8 cellular contexts compared by ENCODE assay signal in the genomic region with DNA sequence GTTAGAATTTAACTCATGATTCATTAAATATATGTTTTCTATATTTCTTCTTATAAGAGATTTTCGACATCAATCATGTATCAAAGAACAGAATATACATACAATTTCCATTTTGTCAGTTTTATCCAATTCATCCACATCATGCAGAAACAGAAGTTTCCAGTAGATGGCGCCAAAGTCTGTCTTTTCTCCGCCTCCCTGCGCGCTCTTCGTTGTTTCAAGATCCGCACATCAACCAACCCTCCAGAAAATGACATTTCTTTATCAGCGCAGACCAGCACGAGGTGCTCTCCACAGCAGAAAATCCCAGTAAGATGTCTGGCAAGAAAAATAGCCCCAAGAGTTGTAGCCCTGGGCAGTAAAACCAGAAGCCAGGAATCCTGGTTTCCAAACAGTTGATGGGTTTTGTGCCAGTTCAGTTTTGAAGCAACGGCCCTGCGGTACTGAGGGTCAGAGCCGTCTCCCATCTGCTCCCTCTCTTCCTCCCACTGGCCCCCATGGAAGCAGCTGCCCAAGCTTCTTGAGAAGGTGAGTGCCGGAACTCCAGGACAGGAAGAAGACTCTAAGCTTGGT. TPM values are rescaled to one million over a fixed set of nuclear protein-coding genes. Genes with fewer than 3 reads are reported as not detected.
DNase-seq lines count a peak whose midpoint lies in the region; ATAC-seq and TF ChIP-seq lines count a peak whose summit lies in the region.

No MANE protein-coding gene starts in this region.

- H3K27ac Mint-ChIP-seq in naive B cell = no peak overlapping the region

- TF ChIP-seq CTCF in DOHH2 (IDR thresholded peaks at IDR 0.05; ENCODE audit: low read depth, low read length, poor library complexity, severe bottlenecking) = peak; percentile 80
- peak; percentile 71 for TF ChIP-seq CTCF in epithelial cell of esophagus (IDR thresholded peaks at IDR 0.05; ENCODE audit: insufficient read depth, low read depth, low read length, missing control alignments)

- no peaks in the 10 kb centered on the region for H3K79me2 ChIP-seq in DOHH2 (ENCODE audit: control insufficient read depth, low read length)

- H3K9me2 ChIP-seq in DOHH2 (replicated peaks; ENCODE audit: control insufficient read depth, low read length) = no peaks in the 10 kb centered on the region

- ATAC-seq in HG02973 (IDR thresholded peaks at IDR 0.05; ENCODE audit: unreplicated experiment) (peak; percentile 45), naive B cell (ENCODE audit: low read depth in 2 of 2) (peak in 1 of 2 donors; percentile 46), GM18870 (IDR thresholded peaks at IDR 0.05; ENCODE audit: unreplicated experiment) (no peak)

- H3K27me3 ChIP-seq in DOHH2 (ENCODE audit: control insufficient read depth, low read length) = peaks cover 2% of the 10 kb centered on the region; the same call in 1 of the 2 replicates

- no peaks in the 10 kb centered on the region for H3K9me3 Mint-ChIP-seq in naive B cell

- no peaks in the 10 kb centered on the region for H3K4me1 ChIP-seq in DOHH2 (ENCODE audit: control insufficient read depth, low read length)

- H3K27me3 Mint-ChIP-seq in naive B cell = peaks cover 0 to 2% (median 0%) of the 10 kb centered on the region in 3 donors

- H4K20me1 ChIP-seq in DOHH2 (ENCODE audit: control insufficient read depth, insufficient read depth, low read depth, low read length) = no peaks in the 10 kb centered on the region

- DNase-seq in NOMO-1 (lab: John Stamatoyannopoulos, UW; ENCODE audit: unreplicated experiment in 2 of 2) = peak; percentile 31 to 73
- DNase-seq in activated CD8-positive, alpha-beta memory T cell treated with anti-CD3 and anti-CD28 coated beads, Interleukin-2, amount 50 U/mL, for 4 hours = peak; percentile 57
- DNase-seq in epithelial cell of esophagus (ENCODE audit: low read depth) = peak; percentile 62
- DNase-seq in naive B cell = peak; percentile 44
- DNase-seq in substantia nigra (lab: John Stamatoyannopoulos, UW) = peak in 34 of 49 donors; percentile 0 to 55 (median 21)

- H3K36me3 ChIP-seq in DOHH2 (ENCODE audit: control insufficient read depth, low read length) = no peaks in the 10 kb centered on the region

- H3K36me3 Mint-ChIP-seq in naive B cell = no peaks in the 10 kb centered on the region

- no peak overlapping the region for H3K4me3 ChIP-seq in DOHH2 (ENCODE audit: low read length)
- no peak overlapping the region for H3K4me3 ChIP-seq in epithelial cell of esophagus (ENCODE audit: low read length)

- H3K27ac ChIP-seq in DOHH2 (ENCODE audit: low read depth, low read length) (no peak overlapping the region), substantia nigra (ENCODE audit: low read depth, low read length, poor library complexity, severe bottlenecking) (no peak overlapping the region)

- H3K4me2 ChIP-seq in DOHH2 (ENCODE audit: low read length) = no peak overlapping the region

- no peaks in the 10 kb centered on the region for H3F3A ChIP-seq in DOHH2 (ENCODE audit: control insufficient read depth, insufficient read depth)

- peaks cover 0 to 2% (median 0%) of the 10 kb centered on the region in 3 donors for H3K4me1 Mint-ChIP-seq in naive B cell

- peak overlapping the region in 1 of 8 donors; percentile 30 for H3K4me3 Mint-ChIP-seq in naive B cell

- no peaks in the 10 kb centered on the region for H3K9me3 ChIP-seq in DOHH2 (ENCODE audit: control insufficient read depth, insufficient read depth, low read length)

RNA-seq across cellular contexts. Expression of gene GPR137B, which starts 38.6 kb away (rescaled TPM):
- 1 to 10 TPM; 1.1 to 4.0 (median 2.6) TPM for polyA plus RNA-seq in naive B cell (ENCODE audit: low read depth in 6 of 6)

RNA-seq across cellular contexts. Expression of gene NID1, which starts 38.8 kb away (rescaled TPM):
- not detected for polyA plus RNA-seq in naive B cell (ENCODE audit: low read depth in 6 of 6)
